9 cellular contexts compared by ENCODE assay signal in the genomic region with DNA sequence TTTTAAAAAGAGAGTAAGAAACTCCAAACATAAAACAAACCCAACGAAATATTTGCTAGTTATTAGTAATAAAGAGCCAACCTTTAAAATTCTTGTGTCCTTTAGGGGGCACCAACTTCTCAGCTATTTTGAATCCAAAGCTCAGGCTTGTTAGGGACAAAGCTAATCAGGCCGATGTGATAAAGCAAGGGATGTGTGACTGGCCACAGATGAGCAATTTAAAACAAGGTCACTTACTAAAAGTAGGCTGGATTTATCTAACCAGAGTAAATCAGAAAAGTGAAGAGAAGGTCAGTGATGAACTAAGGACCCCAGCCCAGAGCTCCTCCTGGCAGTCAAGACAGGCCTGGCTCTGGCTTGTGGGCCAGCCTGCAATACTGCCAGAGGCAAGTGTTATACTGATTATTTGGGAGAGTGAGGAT.
DNase-seq lines count a peak whose midpoint lies in the region; ATAC-seq and TF ChIP-seq lines count a peak whose summit lies in the region.
"Had no signal": no experiment of that assay in that cellular context is flagged by ENCODE, and none has a peak within 500 bp of the region (broad histone marks: within the 10 kb centered on the region; RNA-seq: fewer than 3 reads in every experiment).

No MANE protein-coding gene starts in this region.

- H3K27me3 ChIP-seq in cardiac muscle cell = no peaks in the 10 kb centered on the region
- no peaks in the 10 kb centered on the region for H3K27me3 ChIP-seq in upper lobe of right lung

- ATAC-seq in upper lobe of right lung (peak; percentile 34), omental fat pad (ENCODE audit: low FRiP score) (no peak)

- no peak overlapping the region for H3K27ac ChIP-seq in RWPE1
- no peak overlapping the region for H3K27ac ChIP-seq in cardiac muscle cell
- no peak overlapping the region for H3K27ac ChIP-seq in upper lobe of right lung
- H3K27ac ChIP-seq: SK-N-MC had no signal

- peak; percentile 9 to 29 for DNase-seq in NOMO-1 (lab: John Stamatoyannopoulos, UW; ENCODE audit: unreplicated experiment in 2 of 2)
- DNase-seq in NOMO-1 treated with dmso at 0.1 percent for 144 hours (lab: John Stamatoyannopoulos, UW; ENCODE audit: unreplicated experiment) = no peak
- peak; percentile 18 for DNase-seq in RWPE1 (ENCODE audit: low spot score)
- DNase-seq in cardiac muscle cell (ENCODE audit: low read depth in 1 of 2, low spot score in 1 of 2) = peak; percentile 46 to 62
- no peak for DNase-seq in upper lobe of right lung
- DNase-seq in omental fat pad (ENCODE audit: low spot score) = no peak
- no peak for DNase-seq in ureter (ENCODE audit: low spot score)
- DNase-seq in DMS79 treated with DMSO at 0.1 percent for 48 hours (lab: John Stamatoyannopoulos, UW) = no peak

- POLR2A ChIA-PET in RWPE1 (lab: Yijun Ruan, JAX; ENCODE audit: low non-redundant PET) = no interaction called here

- H3K4me1 ChIP-seq in cardiac muscle cell (ENCODE audit: low read depth) (peaks cover 4% of the 10 kb centered on the region), upper lobe of right lung (no peaks in the 10 kb centered on the region)

- TF ChIP-seq CTCF in RWPE1 (conservative IDR thresholded peaks at IDR 0.05; ENCODE audit: low read depth) (no peak), cardiac muscle cell (IDR thresholded peaks at IDR 0.05; ENCODE audit: low read depth, low read length) (peak; percentile 52), upper lobe of right lung (IDR thresholded peaks at IDR 0.05) (peak; percentile 30), omental fat pad (IDR thresholded peaks at IDR 0.05) (no peak)

- H3K4me3 ChIP-seq in cardiac muscle cell (no peak overlapping the region), upper lobe of right lung (no peak overlapping the region)
- H3K4me3 ChIP-seq: SK-N-MC had no signal

- intact Hi-C loops in upper lobe of right lung (cut with DNase I) = no loop called here

- CTCF ChIA-PET in RWPE1 (lab: Yijun Ruan, JAX) = interaction anchor here (1.2 kb wide), 1 partner anchor 152 kb away, joined by 3 read pairs; no protein-coding TSS in a partner anchor

- H3K9me3 ChIP-seq in cardiac muscle cell (ENCODE audit: low read depth) (no peaks in the 10 kb centered on the region), upper lobe of right lung (no peaks in the 10 kb centered on the region)

- H3K36me3 ChIP-seq in cardiac muscle cell = no peaks in the 10 kb centered on the region
- H3K36me3 ChIP-seq in upper lobe of right lung = no peaks in the 10 kb centered on the region

Comparison
In these comparisons a context has a peak if more than half of its experiments do, and no peak if none do; other contexts are left out.
1. DNase-seq: peak in NOMO-1 (2 of 2), RWPE1 (single experiment) and cardiac muscle cell (2 of 2); none in NOMO-1 treated with dmso at 0.1 percent for 144 hours (single experiment), upper lobe of right lung (single experiment), omental fat pad (single experiment), ureter (single experiment) and DMS79 treated with DMSO at 0.1 percent for 48 hours (single experiment).
2. CTCF ChIP-seq: peak in cardiac muscle cell (single experiment) and upper lobe of right lung (single experiment); none in RWPE1 (single experiment) and omental fat pad (0 of 3).